ENCODE assay signal across 7 cellular contexts in genomic region chr11:64777449-64778222, GRCh38. TPM values are rescaled to one million over a fixed set of nuclear protein-coding genes. Genes with fewer than 3 reads are reported as not detected.
DNase-seq lines count a peak whose midpoint lies in the region; ATAC-seq, FAIRE-seq and TF ChIP-seq lines count a peak whose summit lies in the region.

No MANE protein-coding gene starts in this region.

- peak overlapping the region; percentile 92 for H3K27ac ChIP-seq in OCI-LY3 (ENCODE audit: low read length)
- peak overlapping the region; percentile 99 to 100 (median 100) for H3K27ac ChIP-seq in esophagus muscularis mucosa (replicated peaks in 1 of 4)
- peak overlapping the region; percentile 79 for H3K27ac ChIP-seq in muscle layer of duodenum (ENCODE audit: low read length)

- peak overlapping the region; percentile 95 for H3K9ac ChIP-seq in OCI-LY3 (ENCODE audit: low read length)

- TF ChIP-seq CTCF in OCI-LY3 (IDR thresholded peaks at IDR 0.05; ENCODE audit: low read depth, low read length): no peak
- TF ChIP-seq CTCF in esophagus muscularis mucosa (IDR thresholded peaks at IDR 0.05): no peak

- peak overlapping the region; percentile 98 for H3K4me2 ChIP-seq in OCI-LY3 (ENCODE audit: low read length)

- WGBS in esophagus muscularis mucosa: 0% methylated on average over 3 of the region's 98 CpGs

- peak; percentile 84 for FAIRE-seq in GM12892 (lab: Jason Lieb, UNC)

- peak; percentile 90 for DNase-seq in GM12892 (ENCODE audit: insufficient read length)
- DNase-seq in activated T-cell treated with anti-CD3 and anti-CD28 coated beads, Interleukin-2, amount 50 U/mL, for 48 hours: peak; percentile 83 to 86
- DNase-seq in esophagus muscularis mucosa (ENCODE audit: extremely low spot score): no peak
- DNase-seq in stimulated activated CD8-positive, alpha-beta memory T cell treated with anti-CD3 and anti-CD28 coated beads, Interleukin-4, amount 100 ng/mL, for 48 hours: peak; percentile 86

- H4K20me1 ChIP-seq in OCI-LY3 (ENCODE audit: insufficient read depth, low read length): peaks cover 47% of the 10 kb centered on the region

- no peak overlapping the region for H2AFZ ChIP-seq in OCI-LY3 (ENCODE audit: low read depth, low read length)

- H3K4me1 ChIP-seq in OCI-LY3 (ENCODE audit: low read length) (peaks cover 51% of the 10 kb centered on the region), esophagus muscularis mucosa (peaks cover 53 to 56% (median 55%) of the 10 kb centered on the region in 4 donors), muscle layer of duodenum (ENCODE audit: control insufficient read depth in 1 of 2, insufficient read depth in 2 of 2, low read length in 2 of 2) (peaks cover 13 to 44% of the 10 kb centered on the region in 2 donors)

- peak; percentile 9 for ATAC-seq in HG03460 (IDR thresholded peaks at IDR 0.05; ENCODE audit: unreplicated experiment)

- no peaks in the 10 kb centered on the region for H3K27me3 ChIP-seq in OCI-LY3 (ENCODE audit: low read depth, low read length)
- no peaks in the 10 kb centered on the region for H3K27me3 ChIP-seq in esophagus muscularis mucosa
- H3K27me3 ChIP-seq in muscle layer of duodenum (ENCODE audit: low read depth, low read length): no peaks in the 10 kb centered on the region

- H3K79me2 ChIP-seq in OCI-LY3 (ENCODE audit: low read length): peaks cover 62% of the 10 kb centered on the region

- H3K36me3 ChIP-seq in OCI-LY3 (replicated peaks; ENCODE audit: low read depth, low read length) (peaks cover 51% of the 10 kb centered on the region), esophagus muscularis mucosa (peaks cover 32 to 45% (median 41%) of the 10 kb centered on the region in 4 donors), muscle layer of duodenum (ENCODE audit: control insufficient read depth in 1 of 2, insufficient read depth in 2 of 2, low read length in 2 of 2) (peaks cover 28 to 39% of the 10 kb centered on the region in 2 donors)

- H3K4me3 ChIP-seq in OCI-LY3 (ENCODE audit: low read length) (peak overlapping the region; percentile 91), esophagus muscularis mucosa (peak overlapping the region; percentile 90 to 99 (median 96)), muscle layer of duodenum (ENCODE audit: low read depth in 1 of 2, low read length in 2 of 2) (peak overlapping the region; percentile 80 to 96)

- intact Hi-C loops in esophagus muscularis mucosa (cut with DNase I): loop anchor here (5.0 kb wide), 1 partner anchor 35 kb away; the partner anchor contains the start of gene RASGRP2

- TF ChIP-seq POLR2A in GM12892 (IDR thresholded peaks at IDR 0.05; ENCODE audit: low read depth, low read length) (peak; percentile 63; the same call in 1 of the 2 replicates), esophagus muscularis mucosa (IDR thresholded peaks at IDR 0.05; ENCODE audit: low read depth) (no peak)

- H3K9me3 ChIP-seq in OCI-LY3 (ENCODE audit: insufficient read depth, low read length): no peaks in the 10 kb centered on the region
- H3K9me3 ChIP-seq in esophagus muscularis mucosa: no peaks in the 10 kb centered on the region
- H3K9me3 ChIP-seq in muscle layer of duodenum (ENCODE audit: control insufficient read depth in 1 of 2, low read length in 2 of 2): no peaks in the 10 kb centered on the region

- TF ChIP-seq EP300 in esophagus muscularis mucosa (IDR thresholded peaks at IDR 0.05): no peak

RNA-seq across cellular contexts. Expression of gene SF1, which starts 0.7 kb away (rescaled TPM):
- 146 TPM for polyA plus RNA-seq in GM12892 (2012; ENCODE audit: missing spikeins)
- total RNA-seq in esophagus muscularis mucosa: 100 to 1,000 TPM; 199 to 285 (median 234) TPM

RNA-seq across cellular contexts. Expression of gene PYGM, which starts 17.9 kb away (rescaled TPM):
- 0.70 TPM for polyA plus RNA-seq in GM12892 (2012; ENCODE audit: missing spikeins)
- total RNA-seq in esophagus muscularis mucosa: 10 to 100 TPM; 18.4 to 57.2 (median 26.3) TPM

RNA-seq across cellular contexts. Expression of gene MAP4K2, which starts 25.4 kb away (rescaled TPM):
- polyA plus RNA-seq in GM12892 (2012; ENCODE audit: missing spikeins): 27.8 TPM
- 10 to 100 TPM; 11.1 to 25.0 (median 17.1) TPM for total RNA-seq in esophagus muscularis mucosa

RNA-seq across cellular contexts. Expression of gene MEN1, which starts 32.7 kb away (rescaled TPM):
- polyA plus RNA-seq in GM12892 (2012; ENCODE audit: missing spikeins): 9.5 TPM
- 10 to 100 TPM; 10.4 to 18.7 (median 11.5) TPM for total RNA-seq in esophagus muscularis mucosa

RNA-seq across cellular contexts. Expression of gene RASGRP2, which starts 33.7 kb away (rescaled TPM):
- 2.4 TPM for polyA plus RNA-seq in GM12892 (2012; ENCODE audit: missing spikeins)
- 10 to 100 TPM; 32.8 to 72.8 (median 34.9) TPM for total RNA-seq in esophagus muscularis mucosa
